Comparison of ENCODE assay signal across 9 cellular contexts in genomic region chr19:53195265-53195879, GRCh38. TPM values are rescaled to one million over a fixed set of nuclear protein-coding genes. Genes with fewer than 3 reads are reported as not detected.
DNase-seq lines count a peak whose midpoint lies in the region; ATAC-seq, FAIRE-seq and TF ChIP-seq lines count a peak whose summit lies in the region.
"Had no signal": no experiment of that assay in that cellular context is flagged by ENCODE, and none has a peak within 500 bp of the region (broad histone marks: within the 10 kb centered on the region; RNA-seq: fewer than 3 reads in every experiment).

No MANE protein-coding gene starts in this region.

- H3K4me3 Mint-ChIP-seq in immature natural killer cell: peak overlapping the region; percentile 43 to 74 (median 56)

- peak overlapping the region; percentile 20 to 96 (median 72) for H3K27ac Mint-ChIP-seq in immature natural killer cell

- peaks cover 22 to 33% (median 26%) of the 10 kb centered on the region in 3 donors for H3K36me3 Mint-ChIP-seq in immature natural killer cell

- peaks cover 4 to 24% (median 13%) of the 10 kb centered on the region in 6 donors for H3K9me3 Mint-ChIP-seq in immature natural killer cell

- TF ChIP-seq CTCF in VCaP (conservative IDR thresholded peaks at IDR 0.05): peak; percentile 97

- H3K27me3 Mint-ChIP-seq in immature natural killer cell (ENCODE audit: low read depth in 3 of 3): peaks cover 8 to 11% (median 10%) of the 10 kb centered on the region in 3 donors

- FAIRE-seq in GM19239 (lab: Jason Lieb, UNC): no peak
- FAIRE-seq: G401.6 had no signal

- peaks cover 40 to 42% of the 10 kb centered on the region in 2 donors for H3K4me1 Mint-ChIP-seq in immature natural killer cell

- no peak for ATAC-seq in GM18520 (IDR thresholded peaks at IDR 0.05; ENCODE audit: unreplicated experiment)

- DNase-seq in A172 (ENCODE audit: low spot score) (peak; percentile 78), GM19239 (ENCODE audit: insufficient read length, low spot score) (peak; percentile 26), NCI-H2171 treated with DMSO at 0.1 percent for 48 hours (lab: John Stamatoyannopoulos, UW) (peak; percentile 57), brain pericyte (ENCODE audit: low read depth, low spot score) (peak; percentile 31), immature natural killer cell (peak; percentile 75 to 79 (median 78))
- peak; percentile 43 to 46 for DNase-seq in stimulated activated CD4-positive, alpha-beta T cell treated with anti-CD3 and anti-CD28 coated beads, Interleukin-15, amount 100 ng/mL, for 1 hour (ENCODE audit: low read depth in 1 of 2, low spot score in 1 of 2)

- peak overlapping the region; percentile 38 for H3K27ac ChIP-seq in VCaP

RNA-seq across cellular contexts. Expression of gene ZNF665, which starts 2.2 kb away (rescaled TPM):
- total RNA-seq in A172 (2014; rRNA removed; shearing (Covaris generic)): not detected in 2 replicates
- 10 to 100 TPM in 2 of 3 donors, 1 to 10 TPM in 1; 7.6 to 12.8 (median 11.2) TPM for polyA plus RNA-seq in immature natural killer cell

RNA-seq across cellular contexts. Expression of gene ZNF347, which starts 36.5 kb away (rescaled TPM):
- total RNA-seq in A172 (2014; rRNA removed; shearing (Covaris generic)): 17.7 and 19.3 TPM in 2 replicates
- 1 to 10 TPM; 2.1 to 9.2 (median 3.2) TPM for polyA plus RNA-seq in immature natural killer cell

RNA-seq across cellular contexts. Expression of gene ZNF677, which starts 59.3 kb away (rescaled TPM):
- total RNA-seq in A172 (2014; rRNA removed; shearing (Covaris generic)): 5.2 and 9.3 TPM in 2 replicates
- 10 to 100 TPM; 16.6 to 36.1 (median 30.6) TPM for polyA plus RNA-seq in immature natural killer cell

Comparison
In these comparisons a context has a peak if more than half of its experiments do, and no peak if none do; other contexts are left out.
1. DNase-seq: peak in every context shown above with its lines; median percentile 78 in A172; 78 in immature natural killer cell; 57 in NCI-H2171 treated with DMSO at 0.1 percent for 48 hours; 44 in stimulated activated CD4-positive, alpha-beta T cell treated with anti-CD3 and anti-CD28 coated beads, Interleukin-15, amount 100 ng/mL, for 1 hour; 31 in brain pericyte; 26 in GM19239.